Comparison of ENCODE assay signal across 8 cellular contexts in the genomic region with DNA sequence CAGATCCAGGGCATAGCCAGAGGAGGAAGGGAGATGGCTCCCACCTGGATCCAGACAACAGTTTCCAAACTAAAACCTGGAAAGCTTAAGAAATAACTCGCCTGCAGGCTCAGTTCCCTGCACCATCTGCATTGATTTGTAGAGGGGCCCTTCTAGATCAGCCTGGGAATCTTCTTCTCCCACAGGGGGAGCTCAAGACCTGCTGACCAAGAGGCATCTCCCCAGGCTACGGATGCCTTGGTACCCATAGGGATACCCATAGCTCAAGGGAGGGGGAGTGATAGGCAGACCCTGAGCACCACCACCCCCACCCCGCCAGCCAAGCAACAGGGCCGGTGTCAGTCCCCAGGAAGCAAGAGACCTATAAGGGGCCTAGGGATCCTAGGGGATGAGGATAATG.
DNase-seq lines count a peak whose midpoint lies in the region; ATAC-seq and TF ChIP-seq lines count a peak whose summit lies in the region.

No MANE protein-coding gene starts in this region.

- POLR2A ChIA-PET in HEK293T (lab: Yijun Ruan, JAX) = no interaction called here

- no peak overlapping the region for H3K4me3 ChIP-seq in foreskin fibroblast (ENCODE audit: low read depth in 1 of 2, low read length in 2 of 2)

- TF ChIP-seq CTCF in foreskin fibroblast (IDR thresholded peaks at IDR 0.05; ENCODE audit: low read depth, low read length) = peak; percentile 53

- DNase-seq in NCI-H146 (lab: John Stamatoyannopoulos, UW) = peak; percentile 3
- DNase-seq in NCI-H146 treated with DMSO at 0.1 percent for 48 hours (lab: John Stamatoyannopoulos, UW; ENCODE audit: unreplicated experiment) = no peak
- DNase-seq in HEK293T (ENCODE audit: extremely low spot score) = peak; percentile 30
- peak; percentile 31 for DNase-seq in RKO (ENCODE audit: low spot score)
- peak in 1 of 2 donors; percentile 44 for DNase-seq in foreskin fibroblast
- DNase-seq in NCI-H128 (lab: John Stamatoyannopoulos, UW; ENCODE audit: unreplicated experiment) = no peak

- CTCF ChIA-PET in HEK293T (lab: Yijun Ruan, JAX) = interaction anchor here (0.6 to 1.2 kb wide), 4 partner anchors 22 to 148 kb away, joined by 3 to 4 read pairs (median 4); no protein-coding TSS in a partner anchor

- no peak for ATAC-seq in GM19351 (IDR thresholded peaks at IDR 0.05; ENCODE audit: unreplicated experiment)
- no peak for ATAC-seq in GM19455 (IDR thresholded peaks at IDR 0.05; ENCODE audit: unreplicated experiment)

TF ChIP-seq in HEK293T, 16 proteins besides CTCF, POLR2A, EP300 and RAD21:
- TF ChIP-seq L3MBTL2 (conservative IDR thresholded peaks at IDR 0.05) (no peak), NFRKB (IDR thresholded peaks at IDR 0.05) (no peak), FOXK2 (IDR thresholded peaks at IDR 0.05) (no peak), CTBP1 (IDR thresholded peaks at IDR 0.05; ENCODE audit: borderline replicate concordance) (no peak), SUZ12 (IDR thresholded peaks at IDR 0.05) (no peak)

Comparison
In these comparisons a context has a peak if more than half of its experiments do, and no peak if none do; other contexts are left out.
1. DNase-seq: peak in NCI-H146 (single experiment), HEK293T (single experiment) and RKO (single experiment); none in NCI-H146 treated with DMSO at 0.1 percent for 48 hours (single experiment) and NCI-H128 (single experiment).